ENCODE assay signal across 20 cellular contexts in genomic region chr16:2299915-2300192, GRCh38. TPM values are rescaled to one million over a fixed set of nuclear protein-coding genes. Genes with fewer than 3 reads are reported as not detected.
DNase-seq lines count a peak whose midpoint lies in the region; ATAC-seq, FAIRE-seq and TF ChIP-seq lines count a peak whose summit lies in the region.
"Had no signal": no experiment of that assay in that cellular context is flagged by ENCODE, and none has a peak within 500 bp of the region (broad histone marks: within the 10 kb centered on the region; RNA-seq: fewer than 3 reads in every experiment).

No MANE protein-coding gene starts in this region.

- H3K4me1 ChIP-seq in HEK293 (ENCODE audit: control insufficient read depth, insufficient read depth, low read length) = no peaks in the 10 kb centered on the region
- H3K4me1 ChIP-seq in upper lobe of right lung = no peaks in the 10 kb centered on the region
- H3K4me1 ChIP-seq: HAP-1 had no signal

- H3K27me3 ChIP-seq in bronchial epithelial cell (ENCODE audit: control insufficient read depth, insufficient read depth, low read length) (no peaks in the 10 kb centered on the region), upper lobe of right lung (no peaks in the 10 kb centered on the region)
- no peaks in the 10 kb centered on the region for H3K27me3 ChIP-seq in CD4-positive, alpha-beta T cell (ENCODE audit: control insufficient read depth, insufficient read depth, low read length)

- peak; percentile 40 for FAIRE-seq in bronchial epithelial cell (lab: Jason Lieb, UNC)
- FAIRE-seq: D721Med, GM12878, H54 had no signal

- POLR2A ChIA-PET in HEK293 (lab: Yijun Ruan, JAX) = no interaction called here
- POLR2A ChIA-PET in CD4-positive, alpha-beta T cell (lab: Charles Lee) = no interaction called here

- peaks cover 7% of the 10 kb centered on the region for H3K36me3 Mint-ChIP-seq in CD4-positive, alpha-beta T cell (ENCODE audit: low read depth)
- H3K36me3 Mint-ChIP-seq: CD4-positive, CD25-positive, alpha-beta regulatory T cell had no signal

- no peaks in the 10 kb centered on the region for H3K9me3 Mint-ChIP-seq in CD4-positive, alpha-beta T cell
- H3K9me3 Mint-ChIP-seq: CD4-positive, CD25-positive, alpha-beta regulatory T cell; CD8-positive, alpha-beta memory T cell had no signal

- CTCF ChIA-PET in HEK293 (lab: Yijun Ruan, JAX) = no interaction called here
- CTCF ChIA-PET in CD4-positive, alpha-beta T cell (lab: Charles Lee) = no interaction called here

- intact Hi-C loops in left colon (cut with DNase I, micrococcal nuclease) (no loop called here), upper lobe of right lung (cut with DNase I) (no loop called here)
- intact Hi-C loops in CD4-positive, alpha-beta T cell (cut with DNase I, micrococcal nuclease) = no loop called here

- H3K27me3 Mint-ChIP-seq in CD4-positive, alpha-beta T cell = no peaks in the 10 kb centered on the region
- H3K27me3 Mint-ChIP-seq: CD4-positive, CD25-positive, alpha-beta regulatory T cell; CD8-positive, alpha-beta memory T cell had no signal

- H3K36me3 ChIP-seq in HEK293 (ENCODE audit: control insufficient read depth in 2 of 2, insufficient read depth in 1 of 2, low read length in 2 of 2) = peaks cover 0 to 27% of the 10 kb centered on the region in 2 experiments; a peak in 2 of 3 replicates
- no peaks in the 10 kb centered on the region for H3K36me3 ChIP-seq in bronchial epithelial cell (ENCODE audit: control insufficient read depth, insufficient read depth, low read length)
- H3K36me3 ChIP-seq in upper lobe of right lung = peaks cover 35% of the 10 kb centered on the region

- DNase-seq in bronchial epithelial cell (ENCODE audit: low read depth) = no peak
- no peak for DNase-seq in left colon
- no peak for DNase-seq in upper lobe of right lung
- DNase-seq in CD4-positive, alpha-beta T cell = no peak
- no peak for DNase-seq in anterior cingulate cortex (lab: John Stamatoyannopoulos, UW)
- no peak for DNase-seq in NCI-H2227 (lab: John Stamatoyannopoulos, UW; ENCODE audit: unreplicated experiment)
- DNase-seq: CD4-positive, CD25-positive, alpha-beta regulatory T cell; DMS 273 treated with DMSO at 0.1 percent for 48 hours; DMS79; EL; GDM1; GM23248 had no signal

- peak; percentile 12 for ATAC-seq in left colon
- ATAC-seq in upper lobe of right lung = peak; percentile 1
- no peak for ATAC-seq in CD4-positive, alpha-beta T cell (ENCODE audit: poor library complexity)
- ATAC-seq in HG03342 (IDR thresholded peaks at IDR 0.05; ENCODE audit: unreplicated experiment) = no peak
- ATAC-seq: GM12878 had no signal

- H3K27ac ChIP-seq in HEK293 (ENCODE audit: extremely low read depth, low read depth, low read length) = no peak overlapping the region
- no peak overlapping the region for H3K27ac ChIP-seq in upper lobe of right lung
- H3K27ac ChIP-seq in CD4-positive, alpha-beta T cell (ENCODE audit: low read depth, low read length) = no peak overlapping the region
- H3K27ac ChIP-seq: C4-2B, GM23248 had no signal

- no peak overlapping the region for H3K4me3 Mint-ChIP-seq in CD4-positive, alpha-beta T cell
- H3K4me3 Mint-ChIP-seq: CD4-positive, CD25-positive, alpha-beta regulatory T cell; CD8-positive, alpha-beta memory T cell had no signal

- no peaks in the 10 kb centered on the region for H3K4me1 Mint-ChIP-seq in CD4-positive, alpha-beta T cell (ENCODE audit: low read depth)
- H3K4me1 Mint-ChIP-seq: CD4-positive, CD25-positive, alpha-beta regulatory T cell; CD8-positive, alpha-beta memory T cell had no signal

- no peak overlapping the region for H3K4me3 ChIP-seq in HEK293 (ENCODE audit: low read depth, low read length)
- no peak overlapping the region for H3K4me3 ChIP-seq in bronchial epithelial cell (ENCODE audit: low read depth, low read length)
- H3K4me3 ChIP-seq in upper lobe of right lung = no peak overlapping the region
- H3K4me3 ChIP-seq: GM12878, GM23248, HAP-1 had no signal

- TF ChIP-seq CTCF in HEK293 (tag by site-specific recombination; IDR thresholded peaks at IDR 0.05) (no peak), bronchial epithelial cell (IDR thresholded peaks at IDR 0.05; ENCODE audit: insufficient read depth, low read length, severe bottlenecking) (no peak), upper lobe of right lung (IDR thresholded peaks at IDR 0.05) (no peak)
- no peak for TF ChIP-seq CTCF in CD4-positive, alpha-beta T cell (IDR thresholded peaks at IDR 0.05)

- H3K9me3 ChIP-seq in HEK293 (ENCODE audit: control insufficient read depth, insufficient read depth, low read depth, low read length) = no peaks in the 10 kb centered on the region
- no peaks in the 10 kb centered on the region for H3K9me3 ChIP-seq in upper lobe of right lung
- H3K9me3 ChIP-seq in CD4-positive, alpha-beta T cell (ENCODE audit: control insufficient read depth, low read length) = no peaks in the 10 kb centered on the region
- H3K9me3 ChIP-seq: HAP-1 had no signal

- H3K27ac Mint-ChIP-seq in CD4-positive, alpha-beta T cell = no peak overlapping the region
- H3K27ac Mint-ChIP-seq: CD4-positive, CD25-positive, alpha-beta regulatory T cell; CD8-positive, alpha-beta memory T cell had no signal

TF ChIP-seq in HEK293, 187 proteins besides CTCF, POLR2A, EP300 and RAD21:
- TF ChIP-seq SCRT2 (tag by site-specific recombination; IDR thresholded peaks at IDR 0.05) (no peak), SP2 (tag by site-specific recombination; IDR thresholded peaks at IDR 0.05) (0 out of 2 replicates have a peak, but pooled peaks have one; percentile 8)
TF ChIP-seq in HEK293: peak in this region for 1.

RNA-seq across cellular contexts. Expression of gene RNPS1, which starts 31.9 kb away (rescaled TPM):
- 73.5 and 84.7 TPM in 2 replicates for total RNA-seq in bronchial epithelial cell
- 100 to 1,000 TPM in 1 of 2 donors, 10 to 100 TPM in 1; 99.3 to 127 TPM for total RNA-seq in left colon
- total RNA-seq in upper lobe of right lung = 116 TPM
- 100 to 1,000 TPM; 211 to 214 TPM for total RNA-seq in CD4-positive, alpha-beta T cell

RNA-seq across cellular contexts. Expression of gene ABCA3, which starts 40.7 kb away (rescaled TPM):
- under 0.01 and 0.51 TPM in 2 replicates for total RNA-seq in bronchial epithelial cell
- total RNA-seq in left colon = 1 to 10 TPM; 3.8 to 3.9 TPM
- 598 TPM for total RNA-seq in upper lobe of right lung
- 1 to 10 TPM; 7.0 to 7.7 TPM for total RNA-seq in CD4-positive, alpha-beta T cell

RNA-seq across cellular contexts. Expression of gene ECI1, which starts 48.5 kb away (rescaled TPM):
- total RNA-seq in bronchial epithelial cell (87.8 and 140 TPM in 2 replicates), left colon (100 to 1,000 TPM; 113 to 132 TPM), upper lobe of right lung (46.2 TPM)
- total RNA-seq in CD4-positive, alpha-beta T cell = 10 to 100 TPM; 10.1 to 12.5 TPM

Comparison
In these comparisons a context has a peak if more than half of its experiments do, and no peak if none do; other contexts are left out.
1. ATAC-seq: peak in left colon (single experiment) and upper lobe of right lung (single experiment); none in CD4-positive, alpha-beta T cell (single experiment) and HG03342 (single experiment).
2. RNA of gene ABCA3, which starts 40.7 kb away (total RNA-seq): 598 TPM in upper lobe of right lung (single experiment); 7.0 to 7.7 TPM in CD4-positive, alpha-beta T cell, 3.8 to 3.9 TPM in left colon and under 0.01 to 0.51 TPM in bronchial epithelial cell; every median in the first group is over 10 times any median in the second.